1 cellular context compared by ENCODE assay signal in genomic region chr9:121545875-121546423, GRCh38.
A peak's percentile ranks its signal among the peaks of the same experiment; 100 is the strongest.
TF ChIP-seq lines count a peak whose summit lies in the region.

No MANE protein-coding gene starts in this region.

TF ChIP-seq in HepG2, 621 proteins besides CTCF, POLR2A, EP300 and RAD21 (continued from another document and continues in another):
- no peak for TF ChIP-seq ZBTB40 (IDR thresholded peaks at IDR 0.05)
- TF ChIP-seq ZBTB40 (CRISPR knock-in tag; IDR thresholded peaks at IDR 0.05) = no peak
- TF ChIP-seq GABPB1 (CRISPR knock-in tag; IDR thresholded peaks at IDR 0.05) = peak; percentile 70
- TF ChIP-seq SCMH1 (CRISPR knock-in tag; IDR thresholded peaks at IDR 0.05; ENCODE audit: borderline replicate concordance) = no peak
- TF ChIP-seq ZBTB38 (CRISPR knock-in tag; IDR thresholded peaks at IDR 0.05) = peak; percentile 40; the same call in 1 of the 2 replicates
- TF ChIP-seq ZMYM4 (CRISPR knock-in tag; IDR thresholded peaks at IDR 0.05) = peak; percentile 31; the same call in 1 of the 2 replicates
- 0 out of 2 replicates have a peak, but pooled peaks have one; percentile 23 for TF ChIP-seq KLF6 (CRISPR knock-in tag; IDR thresholded peaks at IDR 0.05)
- no peak for TF ChIP-seq TFAP4 (IDR thresholded peaks at IDR 0.05; ENCODE audit: borderline replicate concordance, low read depth)
- TF ChIP-seq ZSCAN9 (CRISPR knock-in tag; IDR thresholded peaks at IDR 0.05; ENCODE audit: borderline replicate concordance) = 0 out of 2 replicates have a peak, but pooled peaks have one; percentile 46
- TF ChIP-seq ZNF639 (CRISPR knock-in tag; conservative IDR thresholded peaks at IDR 0.05) = no peak
- TF ChIP-seq SP4 (CRISPR knock-in tag; IDR thresholded peaks at IDR 0.05) = peak; percentile 45; the same call in 1 of the 2 replicates
- TF ChIP-seq IRF2 (CRISPR knock-in tag; IDR thresholded peaks at IDR 0.05) = peak; percentile 52; the same call in 1 of the 2 replicates
- TF ChIP-seq BCLAF1 (IDR thresholded peaks at IDR 0.05) = no peak
- 0 out of 2 replicates have a peak, but pooled peaks have one; percentile 43 for TF ChIP-seq BCL3 (CRISPR knock-in tag; IDR thresholded peaks at IDR 0.05)
- 0 out of 2 replicates have a peak, but pooled peaks have one; percentile 46 for TF ChIP-seq ARNT2 (CRISPR knock-in tag; IDR thresholded peaks at IDR 0.05; ENCODE audit: low read depth)
- TF ChIP-seq POGZ (CRISPR knock-in tag; IDR thresholded peaks at IDR 0.05) = peak; percentile 58; the same call in 1 of the 2 replicates
- TF ChIP-seq ZNF121 (CRISPR knock-in tag; IDR thresholded peaks at IDR 0.05) = peak; percentile 52; the same call in 1 of the 2 replicates
- peak; percentile 82 for TF ChIP-seq KDM2A (CRISPR knock-in tag; IDR thresholded peaks at IDR 0.05; ENCODE audit: borderline replicate concordance, low read depth)
- TF ChIP-seq ZNF407 (CRISPR knock-in tag; IDR thresholded peaks at IDR 0.05; ENCODE audit: not compliant biosample characterization) = peak; percentile 34
- TF ChIP-seq REPIN1 (CRISPR knock-in tag; IDR thresholded peaks at IDR 0.05; ENCODE audit: borderline replicate concordance, low read depth) = 0 out of 2 replicates have a peak, but pooled peaks have one; percentile 50
- TF ChIP-seq STAG1 (CRISPR knock-in tag; IDR thresholded peaks at IDR 0.05) = peak; percentile 95
- TF ChIP-seq KAT2B (IDR thresholded peaks at IDR 0.05; ENCODE audit: borderline replicate concordance, low read depth, low read length) = no peak
- no peak for TF ChIP-seq ZNF138 (CRISPR knock-in tag; IDR thresholded peaks at IDR 0.05; ENCODE audit: low read depth)
- TF ChIP-seq ZNF143 (CRISPR knock-in tag; IDR thresholded peaks at IDR 0.05) = peak; percentile 70
- TF ChIP-seq NCOA2 (CRISPR knock-in tag; IDR thresholded peaks at IDR 0.05) = no peak
- peak; percentile 65; the same call in 1 of the 2 replicates for TF ChIP-seq ZNF770 (CRISPR knock-in tag; IDR thresholded peaks at IDR 0.05)
- peak; percentile 41; the same call in 1 of the 2 replicates for TF ChIP-seq BCL6 (CRISPR knock-in tag; IDR thresholded peaks at IDR 0.05)
- TF ChIP-seq ERF (CRISPR knock-in tag; IDR thresholded peaks at IDR 0.05) = peak; percentile 55; the same call in 1 of the 2 replicates
